Comparison of ENCODE assay signal across 1 cellular context in genomic region chr3:57948782-57949242, GRCh38.
TF ChIP-seq lines count a peak whose summit lies in the region.

No MANE protein-coding gene starts in this region.

TF ChIP-seq in GM23338, 12 proteins besides CTCF, POLR2A, EP300 and RAD21 (continued from another document):
- no peak for TF ChIP-seq ZNF462 (CRISPR knock-in tag; IDR thresholded peaks at IDR 0.05)
- no peak for TF ChIP-seq NANOG (IDR thresholded peaks at IDR 0.05; ENCODE audit: borderline replicate concordance)
- TF ChIP-seq STAT1 (IDR thresholded peaks at IDR 0.05; ENCODE audit: unreplicated experiment), result no peak
- TF ChIP-seq CREB1 (CRISPR knock-in tag; IDR thresholded peaks at IDR 0.05; ENCODE audit: low read depth), result no peak
- no peak for TF ChIP-seq ZNF331 (CRISPR knock-in tag; IDR thresholded peaks at IDR 0.05; ENCODE audit: low read depth)
- no peak for TF ChIP-seq EZH2phosphoT487 (IDR thresholded peaks at IDR 0.05; ENCODE audit: unreplicated experiment)
- no peak for TF ChIP-seq EZH2 (IDR thresholded peaks at IDR 0.05; ENCODE audit: low read depth, unreplicated experiment)
- TF ChIP-seq REST (IDR thresholded peaks at IDR 0.05; ENCODE audit: unreplicated experiment), result no peak
- TF ChIP-seq, protein P1, sequence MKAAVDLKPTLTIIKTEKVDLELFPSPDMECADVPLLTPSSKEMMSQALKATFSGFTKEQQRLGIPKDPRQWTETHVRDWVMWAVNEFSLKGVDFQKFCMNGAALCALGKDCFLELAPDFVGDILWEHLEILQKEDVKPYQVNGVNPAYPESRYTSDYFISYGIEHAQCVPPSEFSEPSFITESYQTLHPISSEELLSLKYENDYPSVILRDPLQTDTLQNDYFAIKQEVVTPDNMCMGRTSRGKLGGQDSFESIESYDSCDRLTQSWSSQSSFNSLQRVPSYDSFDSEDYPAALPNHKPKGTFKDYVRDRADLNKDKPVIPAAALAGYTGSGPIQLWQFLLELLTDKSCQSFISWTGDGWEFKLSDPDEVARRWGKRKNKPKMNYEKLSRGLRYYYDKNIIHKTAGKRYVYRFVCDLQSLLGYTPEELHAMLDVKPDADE (IDR thresholded peaks at IDR 0.05), result no peak
- TF ChIP-seq POLR2AphosphoS5 (IDR thresholded peaks at IDR 0.05; ENCODE audit: low read depth), result no peak
TF ChIP-seq in GM23338: peak in this region for 0.
